1 cellular context compared by ENCODE assay signal in the genomic region with DNA sequence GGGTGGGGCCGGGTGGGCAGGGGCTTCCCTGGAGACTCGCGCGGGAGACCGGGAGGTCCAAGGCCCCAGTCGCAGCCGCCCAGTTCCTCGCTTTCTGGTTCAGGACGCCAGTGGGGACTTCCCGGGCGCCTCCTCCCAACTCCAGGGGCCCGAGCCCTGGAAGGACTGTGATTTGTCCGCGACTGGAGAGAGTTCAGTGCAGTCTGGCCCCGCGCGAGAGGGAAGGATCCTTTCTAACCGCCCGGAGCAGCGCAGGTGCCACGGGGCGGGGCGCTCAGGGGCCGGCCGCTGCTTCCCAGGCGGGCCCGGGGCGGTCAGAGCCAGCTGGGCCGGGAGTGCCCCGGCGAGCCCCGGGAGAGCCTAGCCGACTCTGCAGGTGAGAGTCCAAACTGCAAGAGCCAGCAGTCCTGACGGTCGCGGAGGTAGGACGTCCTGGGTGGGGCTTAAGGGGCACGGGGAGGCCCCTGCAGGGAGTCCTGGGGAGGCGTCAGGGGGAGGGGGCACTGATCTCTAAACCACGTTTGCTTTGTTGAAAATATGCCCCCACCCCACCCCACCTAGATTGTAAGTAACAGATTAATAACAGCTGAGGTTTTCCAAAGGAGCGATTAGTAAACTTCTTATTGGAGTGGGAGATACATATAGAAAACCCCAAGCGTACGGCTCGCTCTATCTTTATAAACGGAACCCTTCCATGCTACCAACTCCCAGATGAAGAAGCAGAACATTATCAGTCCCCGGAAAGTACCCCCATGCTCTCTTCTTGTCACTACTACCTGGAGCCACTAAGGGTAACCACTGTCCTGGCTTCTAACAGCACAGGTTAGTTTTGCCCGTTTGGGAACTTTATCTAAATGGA.
TF ChIP-seq lines count a peak whose summit lies in the region.

No MANE protein-coding gene starts in this region.

TF ChIP-seq in HEK293, 187 proteins besides CTCF, POLR2A, EP300 and RAD21 (continued from another document and continues in another):
- no peak for TF ChIP-seq RBAK (tag by site-specific recombination; IDR thresholded peaks at IDR 0.05)
- no peak for TF ChIP-seq ZNF354C (tag by site-specific recombination; IDR thresholded peaks at IDR 0.05; ENCODE audit: borderline replicate concordance, low read depth)
- TF ChIP-seq ZNF621 (tag by site-specific recombination; IDR thresholded peaks at IDR 0.05), result no peak
- no peak for TF ChIP-seq BCL11B (tag by site-specific recombination; IDR thresholded peaks at IDR 0.05; ENCODE audit: low read depth)
- no peak for TF ChIP-seq YY2 (tag by site-specific recombination; IDR thresholded peaks at IDR 0.05)
- no peak for TF ChIP-seq ZNF837 (tag by site-specific recombination; IDR thresholded peaks at IDR 0.05)
- TF ChIP-seq ZIC2 (tag by site-specific recombination; IDR thresholded peaks at IDR 0.05), result peak; percentile 87
- TF ChIP-seq ZNF202 (tag by site-specific recombination; IDR thresholded peaks at IDR 0.05; ENCODE audit: borderline replicate concordance), result no peak
- no peak for TF ChIP-seq ZNF292 (tag by site-specific recombination; IDR thresholded peaks at IDR 0.05; ENCODE audit: borderline replicate concordance, low read depth)
- TF ChIP-seq ZNF610 (tag by site-specific recombination; IDR thresholded peaks at IDR 0.05; ENCODE audit: borderline replicate concordance), result no peak
- no peak for TF ChIP-seq ZNF704 (tag by site-specific recombination; IDR thresholded peaks at IDR 0.05)
- TF ChIP-seq ZNF248 (tag by site-specific recombination; IDR thresholded peaks at IDR 0.05), result no peak
- TF ChIP-seq KLF10 (tag by site-specific recombination; IDR thresholded peaks at IDR 0.05), result peak; percentile 53; the same call in 1 of the 2 replicates
- no peak for TF ChIP-seq ZNF155 (tag by site-specific recombination; IDR thresholded peaks at IDR 0.05)
- no peak for TF ChIP-seq ZNF274 (IDR thresholded peaks at IDR 0.05; ENCODE audit: low read length)
- TF ChIP-seq ZNF274 (tag by site-specific recombination; IDR thresholded peaks at IDR 0.05; ENCODE audit: borderline replicate concordance), result no peak
- TF ChIP-seq, protein P1, sequence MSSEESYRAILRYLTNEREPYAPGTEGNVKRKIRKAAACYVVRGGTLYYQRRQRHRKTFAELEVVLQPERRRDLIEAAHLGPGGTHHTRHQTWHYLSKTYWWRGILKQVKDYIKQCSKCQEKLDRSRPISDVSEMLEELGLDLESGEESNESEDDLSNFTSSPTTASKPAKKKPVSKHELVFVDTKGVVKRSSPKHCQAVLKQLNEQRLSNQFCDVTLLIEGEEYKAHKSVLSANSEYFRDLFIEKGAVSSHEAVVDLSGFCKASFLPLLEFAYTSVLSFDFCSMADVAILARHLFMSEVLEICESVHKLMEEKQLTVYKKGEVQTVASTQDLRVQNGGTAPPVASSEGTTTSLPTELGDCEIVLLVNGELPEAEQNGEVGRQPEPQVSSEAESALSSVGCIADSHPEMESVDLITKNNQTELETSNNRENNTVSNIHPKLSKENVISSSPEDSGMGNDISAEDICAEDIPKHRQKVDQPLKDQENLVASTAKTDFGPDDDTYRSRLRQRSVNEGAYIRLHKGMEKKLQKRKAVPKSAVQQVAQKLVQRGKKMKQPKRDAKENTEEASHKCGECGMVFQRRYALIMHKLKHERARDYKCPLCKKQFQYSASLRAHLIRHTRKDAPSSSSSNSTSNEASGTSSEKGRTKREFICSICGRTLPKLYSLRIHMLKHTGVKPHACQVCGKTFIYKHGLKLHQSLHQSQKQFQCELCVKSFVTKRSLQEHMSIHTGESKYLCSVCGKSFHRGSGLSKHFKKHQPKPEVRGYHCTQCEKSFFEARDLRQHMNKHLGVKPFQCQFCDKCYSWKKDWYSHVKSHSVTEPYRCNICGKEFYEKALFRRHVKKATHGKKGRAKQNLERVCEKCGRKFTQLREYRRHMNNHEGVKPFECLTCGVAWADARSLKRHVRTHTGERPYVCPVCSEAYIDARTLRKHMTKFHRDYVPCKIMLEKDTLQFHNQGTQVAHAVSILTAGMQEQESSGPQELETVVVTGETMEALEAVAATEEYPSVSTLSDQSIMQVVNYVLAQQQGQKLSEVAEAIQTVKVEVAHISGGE (tag by site-specific recombination; conservative IDR thresholded peaks at IDR 0.05; ENCODE audit: low read depth), result no peak
- TF ChIP-seq KLF7 (tag by site-specific recombination; IDR thresholded peaks at IDR 0.05; ENCODE audit: borderline replicate concordance), result no peak
- no peak for TF ChIP-seq ZNF791 (tag by site-specific recombination; IDR thresholded peaks at IDR 0.05)
- no peak for TF ChIP-seq ZBTB1 (tag by site-specific recombination; IDR thresholded peaks at IDR 0.05)
- TF ChIP-seq OSR2 (tag by site-specific recombination; IDR thresholded peaks at IDR 0.05), result no peak
- no peak for TF ChIP-seq ZNF549 (tag by site-specific recombination; IDR thresholded peaks at IDR 0.05)
- no peak for TF ChIP-seq ZNF707 (tag by site-specific recombination; IDR thresholded peaks at IDR 0.05)
- no peak for TF ChIP-seq GFI1B (tag by site-specific recombination; IDR thresholded peaks at IDR 0.05)
- no peak for TF ChIP-seq ZNF654 (tag by site-specific recombination; IDR thresholded peaks at IDR 0.05; ENCODE audit: low read depth)
- no peak for TF ChIP-seq ATF2 (tag by site-specific recombination; IDR thresholded peaks at IDR 0.05; ENCODE audit: low read depth)
- TF ChIP-seq ZNF843 (tag by site-specific recombination; IDR thresholded peaks at IDR 0.05), result no peak
- no peak for TF ChIP-seq ZNF670 (tag by site-specific recombination; IDR thresholded peaks at IDR 0.05; ENCODE audit: low read depth)
- TF ChIP-seq ZNF629 (tag by site-specific recombination; IDR thresholded peaks at IDR 0.05), result no peak
- no peak for TF ChIP-seq ZNF221 (tag by site-specific recombination; IDR thresholded peaks at IDR 0.05; ENCODE audit: borderline replicate concordance)
- TF ChIP-seq ZNF600 (tag by site-specific recombination; IDR thresholded peaks at IDR 0.05), result peak; percentile 65
- TF ChIP-seq, protein P2, sequence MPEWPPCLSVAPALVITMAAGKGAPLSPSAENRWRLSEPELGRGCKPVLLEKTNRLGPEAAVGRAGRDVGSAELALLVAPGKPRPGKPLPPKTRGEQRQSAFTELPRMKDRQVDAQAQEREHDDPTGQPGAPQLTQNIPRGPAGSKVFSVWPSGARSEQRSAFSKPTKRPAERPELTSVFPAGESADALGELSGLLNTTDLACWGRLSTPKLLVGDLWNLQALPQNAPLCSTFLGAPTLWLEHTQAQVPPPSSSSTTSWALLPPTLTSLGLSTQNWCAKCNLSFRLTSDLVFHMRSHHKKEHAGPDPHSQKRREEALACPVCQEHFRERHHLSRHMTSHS (tag by site-specific recombination; IDR thresholded peaks at IDR 0.05), result no peak
- TF ChIP-seq HIC1 (tag by site-specific recombination; IDR thresholded peaks at IDR 0.05), result peak; percentile 34; the same call in 1 of the 2 replicates
- TF ChIP-seq ZNF510 (tag by site-specific recombination; IDR thresholded peaks at IDR 0.05; ENCODE audit: insufficient replicate concordance), result no peak
- no peak for TF ChIP-seq ZSCAN4 (tag by site-specific recombination; IDR thresholded peaks at IDR 0.05)
- no peak for TF ChIP-seq ZNF48 (tag by site-specific recombination; IDR thresholded peaks at IDR 0.05)
- no peak for TF ChIP-seq ZNF433 (tag by site-specific recombination; IDR thresholded peaks at IDR 0.05; ENCODE audit: low read depth)
- TF ChIP-seq SP7 (tag by site-specific recombination; IDR thresholded peaks at IDR 0.05), result no peak
- TF ChIP-seq ZNF626 (tag by site-specific recombination; IDR thresholded peaks at IDR 0.05), result no peak
- TF ChIP-seq ZNF473 (tag by site-specific recombination; IDR thresholded peaks at IDR 0.05), result no peak
- no peak for TF ChIP-seq HOXD13 (CRISPR knock-in tag; IDR thresholded peaks at IDR 0.05; ENCODE audit: borderline replicate concordance)
- TF ChIP-seq ZNF112 (tag by site-specific recombination; IDR thresholded peaks at IDR 0.05), result no peak
- no peak for TF ChIP-seq ZSCAN18 (tag by site-specific recombination; IDR thresholded peaks at IDR 0.05)
- TF ChIP-seq, protein P3, sequence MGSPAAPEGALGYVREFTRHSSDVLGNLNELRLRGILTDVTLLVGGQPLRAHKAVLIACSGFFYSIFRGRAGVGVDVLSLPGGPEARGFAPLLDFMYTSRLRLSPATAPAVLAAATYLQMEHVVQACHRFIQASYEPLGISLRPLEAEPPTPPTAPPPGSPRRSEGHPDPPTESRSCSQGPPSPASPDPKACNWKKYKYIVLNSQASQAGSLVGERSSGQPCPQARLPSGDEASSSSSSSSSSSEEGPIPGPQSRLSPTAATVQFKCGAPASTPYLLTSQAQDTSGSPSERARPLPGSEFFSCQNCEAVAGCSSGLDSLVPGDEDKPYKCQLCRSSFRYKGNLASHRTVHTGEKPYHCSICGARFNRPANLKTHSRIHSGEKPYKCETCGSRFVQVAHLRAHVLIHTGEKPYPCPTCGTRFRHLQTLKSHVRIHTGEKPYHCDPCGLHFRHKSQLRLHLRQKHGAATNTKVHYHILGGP (tag by site-specific recombination; IDR thresholded peaks at IDR 0.05), result no peak
- TF ChIP-seq ZNF335 (tag by site-specific recombination; conservative IDR thresholded peaks at IDR 0.05), result peak; percentile 66
- TF ChIP-seq HOXC10 (CRISPR knock-in tag; IDR thresholded peaks at IDR 0.05), result no peak
- no peak for TF ChIP-seq ZNF175 (tag by site-specific recombination; IDR thresholded peaks at IDR 0.05)
- TF ChIP-seq REPIN1 (tag by site-specific recombination; IDR thresholded peaks at IDR 0.05; ENCODE audit: low read depth), result no peak
- TF ChIP-seq, protein P4, sequence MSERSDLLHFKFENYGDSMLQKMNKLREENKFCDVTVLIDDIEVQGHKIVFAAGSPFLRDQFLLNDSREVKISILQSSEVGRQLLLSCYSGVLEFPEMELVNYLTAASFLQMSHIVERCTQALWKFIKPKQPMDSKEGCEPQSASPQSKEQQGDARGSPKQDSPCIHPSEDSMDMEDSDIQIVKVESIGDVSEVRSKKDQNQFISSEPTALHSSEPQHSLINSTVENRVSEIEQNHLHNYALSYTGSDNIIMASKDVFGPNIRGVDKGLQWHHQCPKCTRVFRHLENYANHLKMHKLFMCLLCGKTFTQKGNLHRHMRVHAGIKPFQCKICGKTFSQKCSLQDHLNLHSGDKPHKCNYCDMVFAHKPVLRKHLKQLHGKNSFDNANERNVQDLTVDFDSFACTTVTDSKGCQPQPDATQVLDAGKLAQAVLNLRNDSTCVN (tag by site-specific recombination; optimal IDR thresholded peaks at IDR 0.05), result peak; percentile 48
- no peak for TF ChIP-seq ZNF623 (tag by site-specific recombination; IDR thresholded peaks at IDR 0.05)
